Comparison of ENCODE assay signal across 34 cellular contexts in genomic region chr2:159680692-159681091, GRCh38.
"Had no signal": no experiment of that assay in that cellular context is flagged by ENCODE, and none has a peak within 500 bp of the region (broad histone marks: within the 10 kb centered on the region; RNA-seq: fewer than 3 reads in every experiment).

No MANE protein-coding gene starts in this region.

- H3K27me3 ChIP-seq: MG63 had no signal

- H3K36me3 ChIP-seq: MG63 had no signal

- H3K27ac ChIP-seq: KMS-11 had no signal

- H3K4me2 ChIP-seq: KMS-11 had no signal

- H3K9ac ChIP-seq: KMS-11 had no signal

- H3K9me3 ChIP-seq: MG63 had no signal

- DNase-seq: Karpas-422, Kasumi-1, MG63, MM.1S, MV-4-11, NCI-H1048, NCI-H1092, NCI-H1092 treated with DMSO at 0.1 percent for 48 hours, NCI-H1105, NCI-H1105 treated with DMSO at 0.1 percent for 48 hours, NCI-H1417, NCI-H1417 treated with DMSO at 0.1 percent for 48 hours, NCI-H1436, NCI-H1436 treated with DMSO at 0.1 percent for 48 hours, NCI-H146, NCI-H1694, NCI-H1694 treated with DMSO at 0.1 percent for 48 hours, NCI-H187, NCI-H187 treated with DMSO at 0.1 percent for 48 hours, NCI-H1930, NCI-H2029, NCI-H2029 treated with DMSO at 0.1 percent for 48 hours, NCI-H2081, NCI-H2081 treated with DMSO at 0.1 percent for 48 hours, NCI-H2107, NCI-H2171, NCI-H2171 treated with DMSO at 0.1 percent for 48 hours, NCI-H2227 treated with DMSO at 0.1 percent for 48 hours, NCI-H226, NCI-H345, NCI-H446, NCI-H446 treated with DMSO at 0.1 percent for 48 hours, NCI-H510A had no signal

- H3K4me3 ChIP-seq: MG63 had no signal
